Comparison of ENCODE assay signal across 28 cellular contexts in the genomic region with DNA sequence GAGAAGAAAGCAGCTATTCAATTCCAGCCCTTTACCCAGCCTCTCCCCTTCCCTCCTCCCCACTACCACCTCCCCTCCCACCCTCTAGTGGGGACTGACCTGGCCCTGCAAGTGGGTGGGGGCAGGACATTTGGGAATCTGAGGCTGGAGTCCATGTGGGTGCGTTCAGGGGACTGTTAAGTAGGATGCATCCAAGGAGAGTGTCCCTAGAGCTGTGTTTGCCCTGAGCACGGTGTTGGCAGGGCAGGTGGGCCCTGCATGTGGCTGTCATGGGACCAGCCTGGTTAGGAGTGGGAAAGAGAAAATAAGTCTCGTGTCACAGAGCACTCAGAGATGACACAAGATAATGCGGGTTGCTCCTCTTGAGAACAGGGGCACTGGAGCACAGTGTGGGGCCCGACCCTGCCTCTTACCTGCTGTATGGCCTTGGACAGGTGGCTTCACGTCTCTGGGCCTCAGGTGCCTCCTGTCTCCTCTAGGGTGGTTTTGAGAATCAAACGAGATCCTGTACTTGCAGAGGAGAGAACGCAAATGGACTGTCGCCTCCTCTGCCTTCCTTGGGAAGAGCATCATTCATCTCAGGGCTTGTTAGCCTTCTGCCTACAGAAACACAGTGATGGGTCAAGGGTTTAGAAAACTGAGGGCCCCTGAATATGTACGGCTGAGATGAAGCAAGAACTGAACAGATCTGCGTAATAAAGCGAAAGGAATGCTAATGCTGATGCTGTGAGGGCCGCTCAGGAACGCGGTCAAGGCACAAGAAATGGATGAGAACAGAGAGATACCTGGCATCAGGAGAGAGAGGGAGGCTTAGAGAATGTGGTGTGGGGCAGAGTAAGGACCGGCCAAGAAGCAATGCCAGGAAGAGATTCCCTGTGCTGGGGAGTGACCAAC.
A peak's percentile ranks its signal among the peaks of the same experiment; 100 is the strongest.
DNase-seq lines count a peak whose midpoint lies in the region; ATAC-seq, FAIRE-seq and TF ChIP-seq lines count a peak whose summit lies in the region.
"Had no signal": no experiment of that assay in that cellular context is flagged by ENCODE, and none has a peak within 500 bp of the region (broad histone marks: within the 10 kb centered on the region; RNA-seq: fewer than 3 reads in every experiment).

No MANE protein-coding gene starts in this region.

- whole genome bisulfite sequencing in HepG2 (ENCODE audit: low lambda C conversion rate) = 50% methylated on average over 16 of the region's 16 CpGs

- in situ Hi-C loops in HepG2 (cut with HindIII; ENCODE audit: extremely low pct_ligation_motif_present, low pct_unique_long_range_greater_than_20kb) (loop anchor here (5.0 kb wide), 3 partner anchors 42 to 247 kb away; partner anchors contain the start of gene ZFP36L2), HAP-1 (cut with MboI; ENCODE audit: low sequenced_read_pairs) (loop anchor here (10.0 kb wide), 1 partner anchor 255 kb away; no protein-coding TSS in a partner anchor)

- no peak; a peak in 1 of 4 replicates for TF ChIP-seq EP300 in HepG2 (IDR thresholded peaks at IDR 0.05; ENCODE audit: low read depth in 2 of 2, low read length in 2 of 2)
- TF ChIP-seq EP300 in HepG2 (CRISPR knock-in tag; IDR thresholded peaks at IDR 0.05; ENCODE audit: borderline replicate concordance) = peak; percentile 44; the same call in 1 of the 2 replicates

- no peaks in the 10 kb centered on the region for H3K79me2 ChIP-seq in HepG2 (ENCODE audit: insufficient read depth, low read length)

- peak overlapping the region; percentile 58 for H3K4me2 ChIP-seq in HepG2 (ENCODE audit: low read depth, low read length)

- peak; percentile 59; the same call in 2 of the 3 replicates for ATAC-seq in HepG2
- ATAC-seq in sciatic nerve = no peak
- ATAC-seq in GM18858 (IDR thresholded peaks at IDR 0.05; ENCODE audit: unreplicated experiment) = no peak
- ATAC-seq: esophagus mucosa, left ventricle myocardium superior had no signal

- peak; percentile 99 for FAIRE-seq in HepG2 (lab: Jason Lieb, UNC)
- FAIRE-seq: frontal cortex had no signal

- TF ChIP-seq POLR2A in HepG2 (IDR thresholded peaks at IDR 0.05; ENCODE audit: insufficient read depth in 1 of 2, low read depth in 2 of 2, low read length in 2 of 2) = no peak; a peak in 1 of 4 replicates

- H3K27me3 ChIP-seq in HepG2 (ENCODE audit: control insufficient read depth in 1 of 2, insufficient read depth in 2 of 2, low read length in 2 of 2) (no peaks in the 10 kb centered on the region), HAP-1 (ENCODE audit: low read depth) (no peaks in the 10 kb centered on the region)

- H3K4me3 ChIP-seq in HepG2 (replicated peaks in 1 of 3; ENCODE audit: insufficient read depth in 1 of 3, low read depth in 2 of 3, low read length in 3 of 3) (peak overlapping the region in 1 of 3 experiments; percentile 38; a peak in 2 of 6 replicates), HAP-1 (no peak overlapping the region)
- H3K4me3 ChIP-seq: skin epidermis had no signal

- peak overlapping the region; percentile 71 for H3K9ac ChIP-seq in HepG2 (ENCODE audit: insufficient read depth, low read depth, low read length)

- H3K36me3 ChIP-seq in HepG2 (replicated peaks in 1 of 2; ENCODE audit: control insufficient read depth in 1 of 2, insufficient read depth in 2 of 2, low read length in 2 of 2) (no peaks in the 10 kb centered on the region), HAP-1 (replicated peaks) (no peaks in the 10 kb centered on the region)

- no peaks in the 10 kb centered on the region for H3K9me3 ChIP-seq in HepG2 (ENCODE audit: low read length)
- no peaks in the 10 kb centered on the region for H3K9me3 ChIP-seq in HAP-1

- CTCF ChIA-PET in HepG2 (lab: Yijun Ruan, JAX; ENCODE audit: low intra/inter-chr PET ratio, low total read pairs) = interaction anchor here (1.3 to 1.4 kb wide), 2 partner anchors 33 to 42 kb away, joined by 4 to 9 read pairs; no protein-coding TSS in a partner anchor

- TF ChIP-seq CTCF in VCaP (conservative IDR thresholded peaks at IDR 0.05) (no peak), HepG2 (CRISPR knock-in tag; IDR thresholded peaks at IDR 0.05) (no peak)

- H3K27ac ChIP-seq in VCaP = peak overlapping the region; percentile 39; the same call in 1 of the 2 replicates
- H3K27ac ChIP-seq in HepG2 (ENCODE audit: extremely low read length, insufficient read depth, low read length) = peak overlapping the region; percentile 93
- H3K27ac ChIP-seq: 22Rv1, HL-60, skin epidermis had no signal

- intact Hi-C loops in HepG2 (cut with micrococcal nuclease; ENCODE audit: unreplicated experiment) = loop anchor here (1.0 to 10.0 kb wide), 10 partner anchors 7 to 562 kb away; no protein-coding TSS in a partner anchor
- intact Hi-C loops in sciatic nerve (cut with DNase I) = loop anchor here (5.0 kb wide), 1 partner anchor 247 kb away; the partner anchor contains the start of gene ZFP36L2

- TF ChIP-seq RAD21 in HepG2 (CRISPR knock-in tag; IDR thresholded peaks at IDR 0.05) = no peak

- POLR2A ChIA-PET in HepG2 (lab: Yijun Ruan, JAX) = interaction anchor here (0.6 to 12.9 kb wide), 49 partner anchors 8 to 444 kb away, joined by 3 to 555 read pairs (median 6); partner anchors contain the start of genes HAAO and ZFP36L2

- peak; percentile 59 for DNase-seq in DMS53 (lab: John Stamatoyannopoulos, UW)
- no peak for DNase-seq in DMS53 treated with DMSO at 0.1 percent for 48 hours (lab: John Stamatoyannopoulos, UW; ENCODE audit: unreplicated experiment)
- no peak for DNase-seq in HepG2 (ENCODE audit: low spot score)
- peak; percentile 31 for DNase-seq in sciatic nerve (ENCODE audit: low spot score)
- DNase-seq in NOMO-1 treated with DMSO at 0.1 percent for 48 hours (lab: John Stamatoyannopoulos, UW; ENCODE audit: unreplicated experiment) = no peak
- DNase-seq in HAP-1 (ENCODE audit: low spot score in 2 of 2) = no peak
- DNase-seq: activated CD4-positive, alpha-beta memory T cell treated with anti-CD3 and anti-CD28 coated beads, Interleukin-2, amount 10 ng/mL, durations not matched to agents 7 days and 5 days; activated CD4-positive, CD25-positive, alpha-beta regulatory T cell; CD8-positive, alpha-beta memory T cell; DMS79 treated with DMSO at 0.1 percent for 48 hours; effector memory CD4-positive, alpha-beta T cell; H9; hippocampal formation; immature natural killer cell; left ventricle myocardium superior; midbrain; NCI-H1105; NCI-H2081; NCI-H226; NCI-H774; stimulated activated CD4-positive, alpha-beta T cell treated with anti-CD3 and anti-CD28 coated beads, Interleukin-1b, Interleukin-23, amount 100 ng/mL, for 48 hours had no signal

- H3K4me1 ChIP-seq in HepG2 (ENCODE audit: insufficient read depth, low read length) (peaks cover 98% of the 10 kb centered on the region), HAP-1 (peaks cover 3% of the 10 kb centered on the region; the same call in 1 of the 2 replicates)

- H4K20me1 ChIP-seq in HepG2 (ENCODE audit: insufficient read depth, low read length) = no peaks in the 10 kb centered on the region

- H2AFZ ChIP-seq in HepG2 (ENCODE audit: low read length) = no peak overlapping the region

- BruUV-seq in HepG2 (replicated peaks; lab: Mats Ljungman, UMichigan) = no TSS peak

TF ChIP-seq in HepG2, 621 proteins besides CTCF, POLR2A, EP300 and RAD21 (continues in another document):
- peak; percentile 96; the same call in 1 of the 2 replicates for TF ChIP-seq ZNF746 (CRISPR knock-in tag; IDR thresholded peaks at IDR 0.05)
- TF ChIP-seq, protein P1, sequence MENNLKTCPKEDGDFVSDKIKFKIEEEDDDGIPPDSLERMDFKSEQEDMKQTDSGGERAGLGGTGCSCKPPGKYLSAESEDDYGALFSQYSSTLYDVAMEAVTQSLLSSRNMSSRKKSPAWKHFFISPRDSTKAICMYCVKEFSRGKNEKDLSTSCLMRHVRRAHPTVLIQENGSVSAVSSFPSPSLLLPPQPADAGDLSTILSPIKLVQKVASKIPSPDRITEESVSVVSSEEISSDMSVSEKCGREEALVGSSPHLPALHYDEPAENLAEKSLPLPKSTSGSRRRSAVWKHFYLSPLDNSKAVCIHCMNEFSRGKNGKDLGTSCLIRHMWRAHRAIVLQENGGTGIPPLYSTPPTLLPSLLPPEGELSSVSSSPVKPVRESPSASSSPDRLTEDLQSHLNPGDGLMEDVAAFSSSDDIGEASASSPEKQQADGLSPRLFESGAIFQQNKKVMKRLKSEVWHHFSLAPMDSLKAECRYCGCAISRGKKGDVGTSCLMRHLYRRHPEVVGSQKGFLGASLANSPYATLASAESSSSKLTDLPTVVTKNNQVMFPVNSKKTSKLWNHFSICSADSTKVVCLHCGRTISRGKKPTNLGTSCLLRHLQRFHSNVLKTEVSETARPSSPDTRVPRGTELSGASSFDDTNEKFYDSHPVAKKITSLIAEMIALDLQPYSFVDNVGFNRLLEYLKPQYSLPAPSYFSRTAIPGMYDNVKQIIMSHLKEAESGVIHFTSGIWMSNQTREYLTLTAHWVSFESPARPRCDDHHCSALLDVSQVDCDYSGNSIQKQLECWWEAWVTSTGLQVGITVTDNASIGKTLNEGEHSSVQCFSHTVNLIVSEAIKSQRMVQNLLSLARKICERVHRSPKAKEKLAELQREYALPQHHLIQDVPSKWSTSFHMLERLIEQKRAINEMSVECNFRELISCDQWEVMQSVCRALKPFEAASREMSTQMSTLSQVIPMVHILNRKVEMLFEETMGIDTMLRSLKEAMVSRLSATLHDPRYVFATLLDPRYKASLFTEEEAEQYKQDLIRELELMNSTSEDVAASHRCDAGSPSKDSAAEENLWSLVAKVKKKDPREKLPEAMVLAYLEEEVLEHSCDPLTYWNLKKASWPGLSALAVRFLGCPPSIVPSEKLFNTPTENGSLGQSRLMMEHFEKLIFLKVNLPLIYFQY (CRISPR knock-in tag; IDR thresholded peaks at IDR 0.05; ENCODE audit: borderline replicate concordance) = no peak
- TF ChIP-seq ZZZ3 (CRISPR knock-in tag; IDR thresholded peaks at IDR 0.05; ENCODE audit: borderline replicate concordance) = no peak
- TF ChIP-seq SAP130 (CRISPR knock-in tag; IDR thresholded peaks at IDR 0.05; ENCODE audit: low read depth) = peak; percentile 64
- 0 out of 2 replicates have a peak, but pooled peaks have one; percentile 10 for TF ChIP-seq HDAC2 (CRISPR knock-in tag; IDR thresholded peaks at IDR 0.05)
- no peak for TF ChIP-seq ATF5 (CRISPR knock-in tag; IDR thresholded peaks at IDR 0.05; ENCODE audit: low read depth)
- peak; percentile 43 for TF ChIP-seq ZNF883 (CRISPR knock-in tag; IDR thresholded peaks at IDR 0.05; ENCODE audit: not compliant biosample characterization)
- TF ChIP-seq ZBTB7A (CRISPR knock-in tag; IDR thresholded peaks at IDR 0.05) = peak; percentile 79; the same call in 1 of the 2 replicates
- TF ChIP-seq ZNF253 (CRISPR knock-in tag; IDR thresholded peaks at IDR 0.05; ENCODE audit: borderline replicate concordance) = peak; percentile 94; the same call in 1 of the 2 replicates
- 0 out of 2 replicates have a peak, but pooled peaks have one; percentile 6 for TF ChIP-seq ZNF451 (CRISPR knock-in tag; IDR thresholded peaks at IDR 0.05)

Comparison
In these comparisons a context has a peak if more than half of its experiments do, and no peak if none do; other contexts are left out.
1. DNase-seq: peak in DMS53 (single experiment) and sciatic nerve (single experiment); none in DMS53 treated with DMSO at 0.1 percent for 48 hours (single experiment), HepG2 (single experiment), NOMO-1 treated with DMSO at 0.1 percent for 48 hours (single experiment) and HAP-1 (0 of 2).